In the genomic region with DNA sequence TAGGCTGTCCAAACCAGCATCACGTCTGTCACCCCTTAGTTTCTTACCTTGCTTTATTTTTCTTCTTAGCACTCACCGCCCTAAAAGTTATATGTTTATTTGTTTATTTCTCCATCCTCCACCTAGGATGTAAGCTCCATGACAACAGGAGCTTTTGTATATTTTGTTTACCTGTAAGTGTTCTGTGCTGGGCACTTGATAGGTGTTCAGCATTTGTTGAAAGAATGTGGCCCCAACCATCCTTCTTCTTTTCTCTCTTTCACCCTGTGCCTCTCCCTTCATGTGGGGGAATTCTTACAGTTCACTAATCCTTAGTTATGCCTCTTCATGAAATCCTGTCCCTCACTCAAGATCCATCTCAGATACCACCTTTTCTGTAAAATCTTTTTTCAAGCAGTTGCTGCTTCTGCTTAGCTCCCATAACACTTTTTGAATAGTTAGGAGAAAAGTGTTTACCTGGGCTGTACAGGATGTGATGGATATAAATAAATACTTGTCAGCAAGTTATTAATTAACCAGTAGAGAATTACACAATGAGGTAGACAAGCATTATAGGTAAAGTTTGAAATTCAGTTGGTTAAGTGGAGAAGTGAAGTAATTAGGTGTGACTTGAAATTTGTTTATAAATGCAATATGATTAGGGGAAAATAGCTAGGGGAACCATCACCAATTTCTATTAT, we compare ENCODE assay signal across 15 cellular contexts. TPM values are rescaled to one million over a fixed set of nuclear protein-coding genes. Genes with fewer than 3 reads are reported as not detected.
DNase-seq lines count a peak whose midpoint lies in the region; ATAC-seq and TF ChIP-seq lines count a peak whose summit lies in the region.
"Had no signal": no experiment of that assay in that cellular context is flagged by ENCODE, and none has a peak within 500 bp of the region (broad histone marks: within the 10 kb centered on the region; RNA-seq: fewer than 3 reads in every experiment).

No MANE protein-coding gene starts in this region.

- H3K36me3 ChIP-seq in heart right ventricle (peaks cover 0 to 34% (median 4%) of the 10 kb centered on the region in 9 donors), muscle layer of duodenum (ENCODE audit: control insufficient read depth in 1 of 2, insufficient read depth in 2 of 2, low read length in 2 of 2) (peaks cover 0 to 14% of the 10 kb centered on the region in 2 donors), urinary bladder (ENCODE audit: insufficient read depth) (no peaks in the 10 kb centered on the region)
- no peaks in the 10 kb centered on the region for H3K36me3 ChIP-seq in CD8-positive, alpha-beta T cell (ENCODE audit: insufficient read depth, low read length)

- peaks cover 21% of the 10 kb centered on the region for H3K4me1 Mint-ChIP-seq in CD8-positive, alpha-beta T cell (ENCODE audit: low read depth)

- H3K4me3 ChIP-seq in heart right ventricle (peak overlapping the region in 1 of 10 donors; percentile 12), muscle layer of duodenum (ENCODE audit: low read depth in 1 of 2, low read length in 2 of 2) (peak overlapping the region in 1 of 2 donors; percentile 29), urinary bladder (ENCODE audit: low read depth, low read length) (peak overlapping the region; percentile 44)
- H3K4me3 ChIP-seq in CD8-positive, alpha-beta T cell (ENCODE audit: low read depth, low read length), result no peak overlapping the region

- H3K27me3 ChIP-seq in heart right ventricle (no peaks in the 10 kb centered on the region), muscle layer of duodenum (ENCODE audit: low read depth, low read length) (no peaks in the 10 kb centered on the region)
- no peaks in the 10 kb centered on the region for H3K27me3 ChIP-seq in CD8-positive, alpha-beta T cell (ENCODE audit: insufficient read depth, low read length)
- H3K27me3 ChIP-seq: dorsolateral prefrontal cortex had no signal

- WGBS in heart right ventricle, 2 donors, result 72 to 77% methylated on average over 2 of the region's 2 CpGs
- WGBS in urinary bladder, result 57% methylated on average over 2 of the region's 2 CpGs

- DNase-seq in heart right ventricle, result no peak
- no peak for DNase-seq in left ventricle myocardium superior
- DNase-seq in dermis blood vessel endothelial cell, result peak; percentile 18
- DNase-seq in stimulated activated naive CD4-positive, alpha-beta T cell treated with Interleukin-2 at 50 U/mL for 16 hours (lab: John Stamatoyannopoulos, UW), result no peak
- no peak for DNase-seq in CD8-positive, alpha-beta T cell
- DNase-seq: activated CD4-positive, alpha-beta T cell treated with anti-CD3 and anti-CD28 coated beads for 36 hours; dorsolateral prefrontal cortex; naive thymus-derived CD8-positive, alpha-beta T cell; NCI-H1417 treated with DMSO at 0.1 percent for 48 hours; NCI-H510A treated with DMSO at 0.1 percent for 48 hours; T-helper 2 cell had no signal

- CTCF ChIA-PET in CD8-positive, alpha-beta T cell (lab: Charles Lee), result interaction anchor here (0.8 to 1.4 kb wide), 3 partner anchors 140 to 326 kb away, joined by 3 to 4 read pairs (median 3); no protein-coding TSS in a partner anchor

- H3K9me3 ChIP-seq in heart right ventricle, result no peaks in the 10 kb centered on the region
- no peaks in the 10 kb centered on the region for H3K9me3 ChIP-seq in muscle layer of duodenum (ENCODE audit: control insufficient read depth in 1 of 2, low read length in 2 of 2)
- no peaks in the 10 kb centered on the region for H3K9me3 ChIP-seq in CD8-positive, alpha-beta T cell (ENCODE audit: low read length)

- H3K36me3 Mint-ChIP-seq in CD8-positive, alpha-beta T cell, result peaks cover 19% of the 10 kb centered on the region

- POLR2A ChIA-PET in CD8-positive, alpha-beta T cell (lab: Charles Lee), result interaction anchor here (1.0 kb wide), 1 partner anchor 10 kb away, joined by 4 read pairs; the partner anchor contains the start of gene AHR

- TF ChIP-seq CTCF in heart right ventricle (IDR thresholded peaks at IDR 0.05), result no peak
- TF ChIP-seq CTCF in CD8-positive, alpha-beta T cell (IDR thresholded peaks at IDR 0.05), result no peak

- H3K27ac ChIP-seq in heart right ventricle, result peak overlapping the region in 8 of 10 donors; percentile 0 to 95 (median 63)
- peak overlapping the region; percentile 32 for H3K27ac ChIP-seq in muscle layer of duodenum (ENCODE audit: low read length)
- H3K27ac ChIP-seq in urinary bladder (ENCODE audit: low read depth), result peak overlapping the region; percentile 73
- no peak overlapping the region for H3K27ac ChIP-seq in CD8-positive, alpha-beta T cell (ENCODE audit: low read depth, low read length)

- no peaks in the 10 kb centered on the region for H3K9me3 Mint-ChIP-seq in CD8-positive, alpha-beta T cell
- H3K9me3 Mint-ChIP-seq: naive thymus-derived CD8-positive, alpha-beta T cell; stimulated activated naive CD8-positive, alpha-beta T cell treated with anti-CD3 and anti-CD28 coated beads, Interleukin-15, Interleukin-2, amounts not matched to agents 100 ng/mL and 50 ng/mL, for 24 hours had no signal

- ATAC-seq in heart right ventricle, result peak in 1 of 8 donors; percentile 9
- ATAC-seq in left ventricle myocardium superior, result no peak
- no peak for ATAC-seq in HG02759 (IDR thresholded peaks at IDR 0.05; ENCODE audit: unreplicated experiment)
- no peak for ATAC-seq in CD8-positive, alpha-beta T cell
- ATAC-seq: naive thymus-derived CD8-positive, alpha-beta T cell had no signal

- H3K4me1 ChIP-seq in heart right ventricle, result peaks cover 9 to 95% (median 73%) of the 10 kb centered on the region in 9 donors
- peaks cover 15 to 23% of the 10 kb centered on the region in 2 donors for H3K4me1 ChIP-seq in muscle layer of duodenum (ENCODE audit: control insufficient read depth in 1 of 2, insufficient read depth in 2 of 2, low read length in 2 of 2)
- H3K4me1 ChIP-seq in urinary bladder (ENCODE audit: insufficient read depth), result no peaks in the 10 kb centered on the region
- H3K4me1 ChIP-seq in CD8-positive, alpha-beta T cell (ENCODE audit: insufficient read depth, low read length), result no peaks in the 10 kb centered on the region

- H3K27ac Mint-ChIP-seq in CD8-positive, alpha-beta T cell, result no peak overlapping the region
- H3K27ac Mint-ChIP-seq: activated CD4-positive, alpha-beta T cell treated with anti-CD3 and anti-CD28 coated beads for 36 hours; naive thymus-derived CD8-positive, alpha-beta T cell; stimulated activated naive CD8-positive, alpha-beta T cell treated with anti-CD3 and anti-CD28 coated beads, Interleukin-15, Interleukin-2, amounts not matched to agents 100 ng/mL and 50 ng/mL, for 24 hours had no signal

- intact Hi-C loops in heart right ventricle (cut with DNase I), result loop anchor here in 6 of 10 donors (10.0 kb wide), 4 partner anchors 217 to 337 kb away; no protein-coding TSS in a partner anchor
- intact Hi-C loops in left ventricle myocardium superior (cut with micrococcal nuclease), result loop anchor here (10.0 kb wide), 1 partner anchor 323 kb away; no protein-coding TSS in a partner anchor
- intact Hi-C loops in CD8-positive, alpha-beta T cell (cut with DNase I, micrococcal nuclease), result no loop called here

- H3K27me3 Mint-ChIP-seq in CD8-positive, alpha-beta T cell (ENCODE audit: low read depth), result no peaks in the 10 kb centered on the region
- H3K27me3 Mint-ChIP-seq: activated CD4-positive, alpha-beta T cell treated with anti-CD3 and anti-CD28 coated beads for 36 hours; naive thymus-derived CD8-positive, alpha-beta T cell; stimulated activated naive CD8-positive, alpha-beta T cell treated with anti-CD3 and anti-CD28 coated beads, Interleukin-15, Interleukin-2, amounts not matched to agents 100 ng/mL and 50 ng/mL, for 24 hours had no signal

- no peak overlapping the region for H3K4me3 Mint-ChIP-seq in CD8-positive, alpha-beta T cell
- H3K4me3 Mint-ChIP-seq: activated CD4-positive, alpha-beta T cell treated with anti-CD3 and anti-CD28 coated beads for 36 hours; naive thymus-derived CD8-positive, alpha-beta T cell; stimulated activated naive CD8-positive, alpha-beta T cell treated with anti-CD3 and anti-CD28 coated beads, Interleukin-15, Interleukin-2, amounts not matched to agents 100 ng/mL and 50 ng/mL, for 24 hours had no signal

RNA-seq across cellular contexts. Expression of gene AHR, which starts 9.7 kb away (rescaled TPM):
- total RNA-seq in heart right ventricle, result 10 to 100 TPM; 20.8 to 52.8 (median 34.7) TPM
- 1 to 10 TPM; 5.3 to 8.3 TPM for polyA plus RNA-seq in heart right ventricle
- total RNA-seq in left ventricle myocardium superior, result 37.9 TPM
- 142 and 189 TPM in 2 replicates for total RNA-seq in dermis blood vessel endothelial cell
- total RNA-seq in urinary bladder, result 485 TPM
- polyA plus RNA-seq in urinary bladder, result 50.3 TPM
- total RNA-seq in CD8-positive, alpha-beta T cell, result 10 to 100 TPM; 54.0 to 54.1 TPM

Comparison
In these comparisons a context has a peak if more than half of its experiments do, and no peak if none do; other contexts are left out.
1. intact Hi-C loops: an anchor here in heart right ventricle (10.0 kb wide) and left ventricle myocardium superior (10.0 kb wide); none called in CD8-positive, alpha-beta T cell.